ENCODE assay signal across 35 cellular contexts in genomic region chr1:205251576-205251975, GRCh38. TPM values are rescaled to one million over a fixed set of nuclear protein-coding genes. Genes with fewer than 3 reads are reported as not detected.
DNase-seq lines count a peak whose midpoint lies in the region; ATAC-seq, FAIRE-seq and TF ChIP-seq lines count a peak whose summit lies in the region.
"Had no signal": no experiment of that assay in that cellular context is flagged by ENCODE, and none has a peak within 500 bp of the region (broad histone marks: within the 10 kb centered on the region; RNA-seq: fewer than 3 reads in every experiment).

No MANE protein-coding gene starts in this region.

- intact Hi-C loops in dorsolateral prefrontal cortex (cut with DNase I): loop anchor here (10.0 kb wide), 2 partner anchors 127 to 267 kb away; partner anchors contain the start of gene RBBP5 (in 1 of the 2)

- H3K9ac ChIP-seq in astrocyte (ENCODE audit: low read length) (no peak overlapping the region), parathyroid adenoma (no peak overlapping the region)

- H3K4me1 Mint-ChIP-seq in astrocyte (ENCODE audit: low read depth, unreplicated experiment): peaks cover 15% of the 10 kb centered on the region

- no peak for TF ChIP-seq CTCF in astrocyte (IDR thresholded peaks at IDR 0.05; ENCODE audit: insufficient read depth, low read depth, low read length)
- no peak for TF ChIP-seq CTCF in dorsolateral prefrontal cortex (IDR thresholded peaks at IDR 0.05 in 54 of 56, conservative IDR thresholded peaks at IDR 0.05 in 2 of 56; ENCODE audit: low read depth in 1 of 56, partially characterized antibody in 56 of 56)
- TF ChIP-seq CTCF in parathyroid adenoma (IDR thresholded peaks at IDR 0.05): no peak
- no peak for TF ChIP-seq CTCF in thoracic aorta (IDR thresholded peaks at IDR 0.05)

- H3K27ac Mint-ChIP-seq in astrocyte (ENCODE audit: unreplicated experiment): no peak overlapping the region
- H3K27ac Mint-ChIP-seq: activated CD4-positive, alpha-beta T cell treated with anti-CD3 and anti-CD28 coated beads for 36 hours; activated CD8-positive, alpha-beta T cell treated with anti-CD3 and anti-CD28 coated beads for 36 hours; CD8-positive, alpha-beta T cell; endodermal cell; natural killer cell; T-helper 2 cell treated with Interferon-gamma antibody and Interleukin-4, amounts not matched to agents 5 μg/mL and 100 μg/mL, for 36 hours had no signal

- FAIRE-seq in astrocyte (lab: Jason Lieb, UNC): no peak
- FAIRE-seq: GM12878 had no signal

- H2AFZ ChIP-seq in astrocyte (ENCODE audit: low read depth, low read length): no peak overlapping the region
- H2AFZ ChIP-seq in parathyroid adenoma: no peak overlapping the region

- H3K27ac ChIP-seq in astrocyte (ENCODE audit: low read depth, low read length): no peak overlapping the region
- H3K27ac ChIP-seq in dorsolateral prefrontal cortex: peak overlapping the region; percentile 71 to 100 (median 98)
- H3K27ac ChIP-seq in parathyroid adenoma: peak overlapping the region; percentile 91
- peak overlapping the region; percentile 86 to 88 for H3K27ac ChIP-seq in thoracic aorta
- H3K27ac ChIP-seq: breast epithelium, heart right ventricle, skin epidermis, vagina had no signal

- H3K27me3 Mint-ChIP-seq in astrocyte (ENCODE audit: low read depth, unreplicated experiment): peaks cover 8% of the 10 kb centered on the region
- H3K27me3 Mint-ChIP-seq: activated CD8-positive, alpha-beta T cell treated with anti-CD3 and anti-CD28 coated beads for 36 hours had no signal

- H3K79me2 ChIP-seq in astrocyte (ENCODE audit: insufficient read depth, low read length) (no peaks in the 10 kb centered on the region), parathyroid adenoma (no peaks in the 10 kb centered on the region)

- H3K4me3 ChIP-seq in astrocyte (ENCODE audit: insufficient read depth, low read depth, low read length): no peak overlapping the region
- H3K4me3 ChIP-seq in dorsolateral prefrontal cortex: no peak overlapping the region
- no peak overlapping the region for H3K4me3 ChIP-seq in parathyroid adenoma (ENCODE audit: low read depth, low read length)
- no peak overlapping the region for H3K4me3 ChIP-seq in thoracic aorta
- H3K4me3 ChIP-seq: breast epithelium, GM12878, heart right ventricle, MG63, mucosa of descending colon, skin epidermis, vagina had no signal

- peak; percentile 48 for DNase-seq in astrocyte (ENCODE audit: low read depth)
- no peak for DNase-seq in dorsolateral prefrontal cortex
- DNase-seq in thoracic aorta (ENCODE audit: low spot score): no peak
- DNase-seq in HUDEP-2 (lab: John Stamatoyannopoulos, UW; ENCODE audit: unreplicated experiment in 76 of 76): no peak
- no peak for DNase-seq in SKM-1 treated with dmso at 0.1 percent for 144 hours (lab: John Stamatoyannopoulos, UW; ENCODE audit: unreplicated experiment)
- DNase-seq: activated CD4-positive, alpha-beta T cell treated with anti-CD3 and anti-CD28 coated beads for 36 hours; activated CD8-positive, alpha-beta T cell treated with anti-CD3 and anti-CD28 coated beads for 36 hours; activated naive CD4-positive, alpha-beta T cell treated with anti-CD3 and anti-CD28 coated beads for 36 hours; BE2C; CD8-positive, alpha-beta T cell; cortex of kidney; DMS153; endodermal cell; foreskin fibroblast; heart right ventricle; KG1; kidney glomerular epithelial cell; MG63; mucosa of descending colon; natural killer cell; NCI-H2029 treated with DMSO at 0.1 percent for 48 hours; NCI-H226; NCI-H774; occipital lobe; SIG-M5; stimulated activated naive CD4-positive, alpha-beta T cell treated with Interleukin-2 at 50 U/mL for 16 hours had no signal

- H3K4me2 ChIP-seq in astrocyte (ENCODE audit: low read length) (no peak overlapping the region), parathyroid adenoma (ENCODE audit: low read length) (no peak overlapping the region)

- ATAC-seq in thoracic aorta (ENCODE audit: insufficient number of reproducible peaks, low FRiP score, low read depth) (no peak), HG03025 (IDR thresholded peaks at IDR 0.05; ENCODE audit: low FRiP score, unreplicated experiment) (no peak)
- ATAC-seq: activated CD4-positive, alpha-beta T cell treated with anti-CD3 and anti-CD28 coated beads for 36 hours; activated CD8-positive, alpha-beta T cell treated with anti-CD3 and anti-CD28 coated beads for 36 hours; CD8-positive, alpha-beta T cell; esophagus mucosa; GM12878; heart right ventricle; mucosa of descending colon; natural killer cell; Panc1 had no signal

- H3K36me3 ChIP-seq in astrocyte (ENCODE audit: insufficient read depth, low read length): no peaks in the 10 kb centered on the region
- no peaks in the 10 kb centered on the region for H3K36me3 ChIP-seq in parathyroid adenoma (ENCODE audit: control insufficient read depth, insufficient read depth, low read length)
- H3K36me3 ChIP-seq in thoracic aorta: no peaks in the 10 kb centered on the region
- H3K36me3 ChIP-seq: BE2C, breast epithelium, heart right ventricle, MG63, vagina had no signal

- no peaks in the 10 kb centered on the region for H3K9me3 Mint-ChIP-seq in astrocyte (ENCODE audit: unreplicated experiment)
- H3K9me3 Mint-ChIP-seq: activated CD8-positive, alpha-beta T cell treated with anti-CD3 and anti-CD28 coated beads for 36 hours; activated naive CD4-positive, alpha-beta T cell treated with anti-CD3 and anti-CD28 coated beads for 36 hours; CD8-positive, alpha-beta T cell; endodermal cell; natural killer cell; T-helper 2 cell treated with Interferon-gamma antibody and Interleukin-4, amounts not matched to agents 5 μg/mL and 100 μg/mL, for 36 hours had no signal

- peaks cover 6% of the 10 kb centered on the region for H3K36me3 Mint-ChIP-seq in astrocyte (ENCODE audit: low read depth, unreplicated experiment)
- H3K36me3 Mint-ChIP-seq: CD8-positive, alpha-beta T cell; natural killer cell had no signal

- H3K9me3 ChIP-seq in astrocyte (ENCODE audit: insufficient read depth, low read depth, low read length) (no peaks in the 10 kb centered on the region), parathyroid adenoma (ENCODE audit: control insufficient read depth, low read length) (no peaks in the 10 kb centered on the region), thoracic aorta (no peaks in the 10 kb centered on the region)
- H3K9me3 ChIP-seq: BE2C, breast epithelium, heart right ventricle, MG63, mucosa of descending colon, vagina had no signal

- H3K4me1 ChIP-seq in astrocyte (ENCODE audit: insufficient read depth, low read length) (peaks cover 9% of the 10 kb centered on the region), parathyroid adenoma (peaks cover 50% of the 10 kb centered on the region), thoracic aorta (ENCODE audit: control insufficient read depth in 1 of 2, low read depth in 2 of 2) (peaks cover 23 to 64% of the 10 kb centered on the region in 2 donors)

- H4K20me1 ChIP-seq in astrocyte (ENCODE audit: insufficient read depth, low read length): no peaks in the 10 kb centered on the region

- no peak overlapping the region for H3K4me3 Mint-ChIP-seq in astrocyte (ENCODE audit: unreplicated experiment)
- H3K4me3 Mint-ChIP-seq: activated CD4-positive, alpha-beta T cell treated with anti-CD3 and anti-CD28 coated beads for 36 hours; activated CD8-positive, alpha-beta T cell treated with anti-CD3 and anti-CD28 coated beads for 36 hours; activated naive CD4-positive, alpha-beta T cell treated with anti-CD3 and anti-CD28 coated beads for 36 hours; CD8-positive, alpha-beta T cell; endodermal cell; natural killer cell; T-helper 2 cell treated with Interferon-gamma antibody and Interleukin-4, amounts not matched to agents 5 μg/mL and 100 μg/mL, for 36 hours had no signal

- H3K27me3 ChIP-seq in astrocyte (ENCODE audit: insufficient read depth, low read length) (no peaks in the 10 kb centered on the region), dorsolateral prefrontal cortex (no peaks in the 10 kb centered on the region), parathyroid adenoma (ENCODE audit: control insufficient read depth, insufficient read depth, low read length) (no peaks in the 10 kb centered on the region), thoracic aorta (replicated peaks; ENCODE audit: insufficient read depth) (no peaks in the 10 kb centered on the region)
- H3K27me3 ChIP-seq: BE2C, breast epithelium, heart right ventricle, MG63, vagina had no signal

RNA-seq across cellular contexts. Expression of gene TMCC2, which starts 23.8 kb away (rescaled TPM):
- 10.6 and 10.8 TPM in 2 replicates for total RNA-seq in astrocyte
- 100 to 1,000 TPM in 42 of 120 experiments, 10 to 100 TPM in 78; 52.9 to 143 (median 93.9) TPM for total RNA-seq in dorsolateral prefrontal cortex
- 1 to 10 TPM; 6.8 to 8.9 TPM for total RNA-seq in thoracic aorta

RNA-seq across cellular contexts. Expression of gene DSTYK, which starts 40.1 kb away (rescaled TPM):
- total RNA-seq in astrocyte (15.2 and 15.4 TPM in 2 replicates), dorsolateral prefrontal cortex (10 to 100 TPM; 28.0 to 49.3 (median 39.9) TPM), thoracic aorta (10 to 100 TPM; 12.9 to 14.4 TPM)
